ENCODE assay signal across 1 cellular context in the genomic region with DNA sequence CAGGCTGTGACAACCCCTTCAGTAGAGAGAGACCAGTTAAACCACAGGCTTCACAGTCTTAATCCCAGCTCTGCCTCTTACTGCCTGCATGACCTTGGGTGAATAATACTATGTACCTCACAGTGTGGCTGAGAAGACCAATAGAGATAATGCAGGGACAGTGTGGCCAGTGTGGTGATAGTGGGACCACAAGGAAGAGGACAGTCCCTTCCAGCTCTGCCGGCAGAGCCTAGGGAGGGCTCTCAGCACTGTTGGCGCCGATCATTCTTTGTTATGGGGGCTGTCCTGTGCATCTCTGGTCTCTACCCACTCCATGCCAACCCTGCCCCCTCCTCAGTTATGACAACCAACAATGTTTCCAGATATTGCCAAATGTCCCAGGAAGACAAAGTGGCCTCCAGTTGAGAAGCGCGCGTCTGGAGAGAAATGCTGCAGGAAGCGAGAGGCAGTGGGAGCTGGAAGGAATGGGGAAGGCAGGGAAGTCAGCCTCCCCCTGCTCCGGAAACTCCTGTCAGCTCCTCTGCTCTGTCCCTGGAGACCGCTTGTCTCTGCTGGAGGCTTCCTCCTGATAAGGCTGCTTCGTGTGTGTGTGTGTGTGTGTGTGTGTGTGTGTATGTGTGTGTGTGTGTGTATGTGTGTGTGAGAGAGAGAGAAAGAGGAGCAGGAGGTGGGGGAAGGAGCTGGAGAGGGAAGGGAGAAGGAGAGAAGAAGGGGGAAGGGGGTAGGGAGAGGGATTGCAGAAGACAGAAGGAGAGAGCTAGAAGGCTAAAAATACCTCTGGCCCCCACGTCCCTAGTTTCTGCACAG.
TF ChIP-seq lines count a peak whose summit lies in the region.

No MANE protein-coding gene starts in this region.

TF ChIP-seq in K562, 482 proteins besides CTCF, POLR2A, EP300 and RAD21 (continued from another document and continues in another):
- TF ChIP-seq, protein P1, sequence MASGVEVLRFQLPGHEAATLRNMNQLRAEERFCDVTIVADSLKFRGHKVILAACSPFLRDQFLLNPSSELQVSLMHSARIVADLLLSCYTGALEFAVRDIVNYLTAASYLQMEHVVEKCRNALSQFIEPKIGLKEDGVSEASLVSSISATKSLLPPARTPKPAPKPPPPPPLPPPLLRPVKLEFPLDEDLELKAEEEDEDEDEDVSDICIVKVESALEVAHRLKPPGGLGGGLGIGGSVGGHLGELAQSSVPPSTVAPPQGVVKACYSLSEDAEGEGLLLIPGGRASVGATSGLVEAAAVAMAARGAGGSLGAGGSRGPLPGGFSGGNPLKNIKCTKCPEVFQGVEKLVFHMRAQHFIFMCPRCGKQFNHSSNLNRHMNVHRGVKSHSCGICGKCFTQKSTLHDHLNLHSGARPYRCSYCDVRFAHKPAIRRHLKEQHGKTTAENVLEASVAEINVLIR (CRISPR knock-in tag; IDR thresholded peaks at IDR 0.05) = no peak
- TF ChIP-seq ELF2 (CRISPR knock-in tag; IDR thresholded peaks at IDR 0.05) (no peak), LEF1 (IDR thresholded peaks at IDR 0.05) (peak; percentile 89), NRF1 (conservative IDR thresholded peaks at IDR 0.05 in 1 of 2, IDR thresholded peaks at IDR 0.05 in 1 of 2) (peak; percentile 20 to 24; a peak in 1 of 4 replicates), MAZ (CRISPR knock-in tag; conservative IDR thresholded peaks at IDR 0.05 in 1 of 2, IDR thresholded peaks at IDR 0.05 in 1 of 2) (peak in 1 of 2 experiments; percentile 89; a peak in 2 of 4 replicates), BCOR (IDR thresholded peaks at IDR 0.05) (peak; percentile 95), HNRNPK (IDR thresholded peaks at IDR 0.05; ENCODE audit: low read depth, low read length, poor library complexity, severe bottlenecking) (no peak), NFYB (IDR thresholded peaks at IDR 0.05; ENCODE audit: extremely low read depth, insufficient read length) (no peak), ZNF239 (CRISPR knock-in tag; IDR thresholded peaks at IDR 0.05) (peak; percentile 45; the same call in 1 of the 2 replicates), E2F3 (CRISPR knock-in tag; IDR thresholded peaks at IDR 0.05) (no peak), MAFG (tag; conservative IDR thresholded peaks at IDR 0.05) (no peak), EGR1 (conservative IDR thresholded peaks at IDR 0.05) (peak; percentile 43; the same call in 1 of the 2 replicates), RBM14 (IDR thresholded peaks at IDR 0.05; ENCODE audit: borderline replicate concordance, insufficient read depth, low read depth, low read length) (no peak), NFXL1 (CRISPR knock-in tag; IDR thresholded peaks at IDR 0.05) (no peak), MTA1 (IDR thresholded peaks at IDR 0.05; ENCODE audit: borderline replicate concordance) (peak; percentile 93), GATAD2B (IDR thresholded peaks at IDR 0.05; ENCODE audit: borderline replicate concordance) (no peak), RUNX1 (IDR thresholded peaks at IDR 0.05; ENCODE audit: low read depth) (no peak), BHLHE40 (IDR thresholded peaks at IDR 0.05; ENCODE audit: low read length) (no peak; the same call in 1 of the 2 replicates), NCOA2 (IDR thresholded peaks at IDR 0.05; ENCODE audit: partially characterized antibody in 2 of 2) (no peak), PYGO2 (tag; IDR thresholded peaks at IDR 0.05) (peak; percentile 77; the same call in 1 of the 2 replicates), C11orf30 (IDR thresholded peaks at IDR 0.05; ENCODE audit: low read depth) (no peak), GABPB1 (CRISPR knock-in tag; IDR thresholded peaks at IDR 0.05) (peak; percentile 65), ARHGAP35 (IDR thresholded peaks at IDR 0.05; ENCODE audit: partially characterized antibody) (peak; percentile 71), MYBL2 (IDR thresholded peaks at IDR 0.05; ENCODE audit: low read depth) (peak; percentile 65), MYBL2 (CRISPR knock-in tag; IDR thresholded peaks at IDR 0.05; ENCODE audit: borderline replicate concordance) (no peak), MTA3 (IDR thresholded peaks at IDR 0.05; ENCODE audit: borderline replicate concordance) (peak; percentile 76; the same call in 1 of the 2 replicates), LCOR (CRISPR knock-in tag; IDR thresholded peaks at IDR 0.05) (peak; percentile 67; the same call in 1 of the 2 replicates), SRF (CRISPR knock-in tag; IDR thresholded peaks at IDR 0.05) (no peak), ZKSCAN3 (CRISPR knock-in tag; IDR thresholded peaks at IDR 0.05) (no peak), TSC22D4 (tag; IDR thresholded peaks at IDR 0.05) (no peak), HSF4 (CRISPR knock-in tag; IDR thresholded peaks at IDR 0.05; ENCODE audit: borderline replicate concordance) (no peak), SMAD3 (CRISPR knock-in tag; conservative IDR thresholded peaks at IDR 0.05) (no peak), KDM1A (IDR thresholded peaks at IDR 0.05) (peak; percentile 84 to 98), SIN3A (IDR thresholded peaks at IDR 0.05; ENCODE audit: borderline replicate concordance in 2 of 2, control insufficient read depth in 1 of 2, low read depth in 2 of 2, low read length in 2 of 2) (no peak), TARDBP (IDR thresholded peaks at IDR 0.05) (no peak; the same call in 1 of the 2 replicates), ZNF354B (CRISPR knock-in tag; IDR thresholded peaks at IDR 0.05) (no peak), GABPB2 (CRISPR knock-in tag; conservative IDR thresholded peaks at IDR 0.05) (no peak)
- TF ChIP-seq, protein P2, sequence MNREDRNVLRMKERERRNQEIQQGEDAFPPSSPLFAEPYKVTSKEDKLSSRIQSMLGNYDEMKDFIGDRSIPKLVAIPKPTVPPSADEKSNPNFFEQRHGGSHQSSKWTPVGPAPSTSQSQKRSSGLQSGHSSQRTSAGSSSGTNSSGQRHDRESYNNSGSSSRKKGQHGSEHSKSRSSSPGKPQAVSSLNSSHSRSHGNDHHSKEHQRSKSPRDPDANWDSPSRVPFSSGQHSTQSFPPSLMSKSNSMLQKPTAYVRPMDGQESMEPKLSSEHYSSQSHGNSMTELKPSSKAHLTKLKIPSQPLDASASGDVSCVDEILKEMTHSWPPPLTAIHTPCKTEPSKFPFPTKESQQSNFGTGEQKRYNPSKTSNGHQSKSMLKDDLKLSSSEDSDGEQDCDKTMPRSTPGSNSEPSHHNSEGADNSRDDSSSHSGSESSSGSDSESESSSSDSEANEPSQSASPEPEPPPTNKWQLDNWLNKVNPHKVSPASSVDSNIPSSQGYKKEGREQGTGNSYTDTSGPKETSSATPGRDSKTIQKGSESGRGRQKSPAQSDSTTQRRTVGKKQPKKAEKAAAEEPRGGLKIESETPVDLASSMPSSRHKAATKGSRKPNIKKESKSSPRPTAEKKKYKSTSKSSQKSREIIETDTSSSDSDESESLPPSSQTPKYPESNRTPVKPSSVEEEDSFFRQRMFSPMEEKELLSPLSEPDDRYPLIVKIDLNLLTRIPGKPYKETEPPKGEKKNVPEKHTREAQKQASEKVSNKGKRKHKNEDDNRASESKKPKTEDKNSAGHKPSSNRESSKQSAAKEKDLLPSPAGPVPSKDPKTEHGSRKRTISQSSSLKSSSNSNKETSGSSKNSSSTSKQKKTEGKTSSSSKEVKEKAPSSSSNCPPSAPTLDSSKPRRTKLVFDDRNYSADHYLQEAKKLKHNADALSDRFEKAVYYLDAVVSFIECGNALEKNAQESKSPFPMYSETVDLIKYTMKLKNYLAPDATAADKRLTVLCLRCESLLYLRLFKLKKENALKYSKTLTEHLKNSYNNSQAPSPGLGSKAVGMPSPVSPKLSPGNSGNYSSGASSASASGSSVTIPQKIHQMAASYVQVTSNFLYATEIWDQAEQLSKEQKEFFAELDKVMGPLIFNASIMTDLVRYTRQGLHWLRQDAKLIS (CRISPR knock-in tag; IDR thresholded peaks at IDR 0.05) = no peak
- TF ChIP-seq, protein P3, sequence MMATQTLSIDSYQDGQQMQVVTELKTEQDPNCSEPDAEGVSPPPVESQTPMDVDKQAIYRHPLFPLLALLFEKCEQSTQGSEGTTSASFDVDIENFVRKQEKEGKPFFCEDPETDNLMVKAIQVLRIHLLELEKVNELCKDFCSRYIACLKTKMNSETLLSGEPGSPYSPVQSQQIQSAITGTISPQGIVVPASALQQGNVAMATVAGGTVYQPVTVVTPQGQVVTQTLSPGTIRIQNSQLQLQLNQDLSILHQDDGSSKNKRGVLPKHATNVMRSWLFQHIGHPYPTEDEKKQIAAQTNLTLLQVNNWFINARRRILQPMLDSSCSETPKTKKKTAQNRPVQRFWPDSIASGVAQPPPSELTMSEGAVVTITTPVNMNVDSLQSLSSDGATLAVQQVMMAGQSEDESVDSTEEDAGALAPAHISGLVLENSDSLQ (IDR thresholded peaks at IDR 0.05) = peak; percentile 84
- TF ChIP-seq, protein P4, sequence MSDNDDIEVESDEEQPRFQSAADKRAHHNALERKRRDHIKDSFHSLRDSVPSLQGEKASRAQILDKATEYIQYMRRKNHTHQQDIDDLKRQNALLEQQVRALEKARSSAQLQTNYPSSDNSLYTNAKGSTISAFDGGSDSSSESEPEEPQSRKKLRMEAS (CRISPR knock-in tag; IDR thresholded peaks at IDR 0.05) = no peak; the same call in 1 of the 2 replicates
- TF ChIP-seq, protein P5, sequence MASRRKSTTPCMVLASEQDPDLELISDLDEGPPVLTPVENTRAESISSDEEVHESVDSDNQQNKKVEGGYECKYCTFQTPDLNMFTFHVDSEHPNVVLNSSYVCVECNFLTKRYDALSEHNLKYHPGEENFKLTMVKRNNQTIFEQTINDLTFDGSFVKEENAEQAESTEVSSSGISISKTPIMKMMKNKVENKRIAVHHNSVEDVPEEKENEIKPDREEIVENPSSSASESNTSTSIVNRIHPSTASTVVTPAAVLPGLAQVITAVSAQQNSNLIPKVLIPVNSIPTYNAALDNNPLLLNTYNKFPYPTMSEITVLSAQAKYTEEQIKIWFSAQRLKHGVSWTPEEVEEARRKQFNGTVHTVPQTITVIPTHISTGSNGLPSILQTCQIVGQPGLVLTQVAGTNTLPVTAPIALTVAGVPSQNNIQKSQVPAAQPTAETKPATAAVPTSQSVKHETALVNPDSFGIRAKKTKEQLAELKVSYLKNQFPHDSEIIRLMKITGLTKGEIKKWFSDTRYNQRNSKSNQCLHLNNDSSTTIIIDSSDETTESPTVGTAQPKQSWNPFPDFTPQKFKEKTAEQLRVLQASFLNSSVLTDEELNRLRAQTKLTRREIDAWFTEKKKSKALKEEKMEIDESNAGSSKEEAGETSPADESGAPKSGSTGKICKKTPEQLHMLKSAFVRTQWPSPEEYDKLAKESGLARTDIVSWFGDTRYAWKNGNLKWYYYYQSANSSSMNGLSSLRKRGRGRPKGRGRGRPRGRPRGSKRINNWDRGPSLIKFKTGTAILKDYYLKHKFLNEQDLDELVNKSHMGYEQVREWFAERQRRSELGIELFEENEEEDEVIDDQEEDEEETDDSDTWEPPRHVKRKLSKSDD (conservative IDR thresholded peaks at IDR 0.05; ENCODE audit: low read length) = no peak
- TF ChIP-seq, protein P6, sequence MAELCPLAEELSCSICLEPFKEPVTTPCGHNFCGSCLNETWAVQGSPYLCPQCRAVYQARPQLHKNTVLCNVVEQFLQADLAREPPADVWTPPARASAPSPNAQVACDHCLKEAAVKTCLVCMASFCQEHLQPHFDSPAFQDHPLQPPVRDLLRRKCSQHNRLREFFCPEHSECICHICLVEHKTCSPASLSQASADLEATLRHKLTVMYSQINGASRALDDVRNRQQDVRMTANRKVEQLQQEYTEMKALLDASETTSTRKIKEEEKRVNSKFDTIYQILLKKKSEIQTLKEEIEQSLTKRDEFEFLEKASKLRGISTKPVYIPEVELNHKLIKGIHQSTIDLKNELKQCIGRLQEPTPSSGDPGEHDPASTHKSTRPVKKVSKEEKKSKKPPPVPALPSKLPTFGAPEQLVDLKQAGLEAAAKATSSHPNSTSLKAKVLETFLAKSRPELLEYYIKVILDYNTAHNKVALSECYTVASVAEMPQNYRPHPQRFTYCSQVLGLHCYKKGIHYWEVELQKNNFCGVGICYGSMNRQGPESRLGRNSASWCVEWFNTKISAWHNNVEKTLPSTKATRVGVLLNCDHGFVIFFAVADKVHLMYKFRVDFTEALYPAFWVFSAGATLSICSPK (IDR thresholded peaks at IDR 0.05; ENCODE audit: borderline replicate concordance) = 0 out of 2 replicates have a peak, but pooled peaks have one; percentile 75
- TF ChIP-seq, protein P7, sequence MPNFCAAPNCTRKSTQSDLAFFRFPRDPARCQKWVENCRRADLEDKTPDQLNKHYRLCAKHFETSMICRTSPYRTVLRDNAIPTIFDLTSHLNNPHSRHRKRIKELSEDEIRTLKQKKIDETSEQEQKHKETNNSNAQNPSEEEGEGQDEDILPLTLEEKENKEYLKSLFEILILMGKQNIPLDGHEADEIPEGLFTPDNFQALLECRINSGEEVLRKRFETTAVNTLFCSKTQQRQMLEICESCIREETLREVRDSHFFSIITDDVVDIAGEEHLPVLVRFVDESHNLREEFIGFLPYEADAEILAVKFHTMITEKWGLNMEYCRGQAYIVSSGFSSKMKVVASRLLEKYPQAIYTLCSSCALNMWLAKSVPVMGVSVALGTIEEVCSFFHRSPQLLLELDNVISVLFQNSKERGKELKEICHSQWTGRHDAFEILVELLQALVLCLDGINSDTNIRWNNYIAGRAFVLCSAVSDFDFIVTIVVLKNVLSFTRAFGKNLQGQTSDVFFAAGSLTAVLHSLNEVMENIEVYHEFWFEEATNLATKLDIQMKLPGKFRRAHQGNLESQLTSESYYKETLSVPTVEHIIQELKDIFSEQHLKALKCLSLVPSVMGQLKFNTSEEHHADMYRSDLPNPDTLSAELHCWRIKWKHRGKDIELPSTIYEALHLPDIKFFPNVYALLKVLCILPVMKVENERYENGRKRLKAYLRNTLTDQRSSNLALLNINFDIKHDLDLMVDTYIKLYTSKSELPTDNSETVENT (CRISPR knock-in tag; IDR thresholded peaks at IDR 0.05) = no peak
- TF ChIP-seq, protein P8, sequence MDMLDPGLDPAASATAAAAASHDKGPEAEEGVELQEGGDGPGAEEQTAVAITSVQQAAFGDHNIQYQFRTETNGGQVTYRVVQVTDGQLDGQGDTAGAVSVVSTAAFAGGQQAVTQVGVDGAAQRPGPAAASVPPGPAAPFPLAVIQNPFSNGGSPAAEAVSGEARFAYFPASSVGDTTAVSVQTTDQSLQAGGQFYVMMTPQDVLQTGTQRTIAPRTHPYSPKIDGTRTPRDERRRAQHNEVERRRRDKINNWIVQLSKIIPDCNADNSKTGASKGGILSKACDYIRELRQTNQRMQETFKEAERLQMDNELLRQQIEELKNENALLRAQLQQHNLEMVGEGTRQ (CRISPR knock-in tag; IDR thresholded peaks at IDR 0.05) = no peak
- TF ChIP-seq, protein P9, sequence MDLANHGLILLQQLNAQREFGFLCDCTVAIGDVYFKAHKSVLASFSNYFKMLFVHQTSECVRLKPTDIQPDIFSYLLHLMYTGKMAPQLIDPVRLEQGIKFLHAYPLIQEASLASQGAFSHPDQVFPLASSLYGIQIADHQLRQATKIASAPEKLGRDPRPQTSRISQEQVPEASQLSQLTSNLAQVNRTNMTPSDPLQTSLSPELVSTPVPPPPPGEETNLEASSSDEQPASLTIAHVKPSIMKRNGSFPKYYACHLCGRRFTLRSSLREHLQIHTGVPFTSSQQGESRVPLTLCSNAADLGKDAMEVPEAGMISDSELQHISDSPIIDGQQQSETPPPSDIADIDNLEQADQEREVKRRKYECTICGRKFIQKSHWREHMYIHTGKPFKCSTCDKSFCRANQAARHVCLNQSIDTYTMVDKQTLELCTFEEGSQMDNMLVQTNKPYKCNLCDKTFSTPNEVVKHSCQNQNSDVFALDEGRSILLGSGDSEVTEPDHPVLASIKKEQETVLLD (IDR thresholded peaks at IDR 0.05) = peak; percentile 92
- TF ChIP-seq, protein P10, sequence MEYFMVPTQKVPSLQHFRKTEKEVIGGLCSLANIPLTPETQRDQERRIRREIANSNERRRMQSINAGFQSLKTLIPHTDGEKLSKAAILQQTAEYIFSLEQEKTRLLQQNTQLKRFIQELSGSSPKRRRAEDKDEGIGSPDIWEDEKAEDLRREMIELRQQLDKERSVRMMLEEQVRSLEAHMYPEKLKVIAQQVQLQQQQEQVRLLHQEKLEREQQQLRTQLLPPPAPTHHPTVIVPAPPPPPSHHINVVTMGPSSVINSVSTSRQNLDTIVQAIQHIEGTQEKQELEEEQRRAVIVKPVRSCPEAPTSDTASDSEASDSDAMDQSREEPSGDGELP (CRISPR knock-in tag; IDR thresholded peaks at IDR 0.05; ENCODE audit: borderline replicate concordance) = peak; percentile 67
